Comparison of ENCODE assay signal across 23 cellular contexts in the genomic region with DNA sequence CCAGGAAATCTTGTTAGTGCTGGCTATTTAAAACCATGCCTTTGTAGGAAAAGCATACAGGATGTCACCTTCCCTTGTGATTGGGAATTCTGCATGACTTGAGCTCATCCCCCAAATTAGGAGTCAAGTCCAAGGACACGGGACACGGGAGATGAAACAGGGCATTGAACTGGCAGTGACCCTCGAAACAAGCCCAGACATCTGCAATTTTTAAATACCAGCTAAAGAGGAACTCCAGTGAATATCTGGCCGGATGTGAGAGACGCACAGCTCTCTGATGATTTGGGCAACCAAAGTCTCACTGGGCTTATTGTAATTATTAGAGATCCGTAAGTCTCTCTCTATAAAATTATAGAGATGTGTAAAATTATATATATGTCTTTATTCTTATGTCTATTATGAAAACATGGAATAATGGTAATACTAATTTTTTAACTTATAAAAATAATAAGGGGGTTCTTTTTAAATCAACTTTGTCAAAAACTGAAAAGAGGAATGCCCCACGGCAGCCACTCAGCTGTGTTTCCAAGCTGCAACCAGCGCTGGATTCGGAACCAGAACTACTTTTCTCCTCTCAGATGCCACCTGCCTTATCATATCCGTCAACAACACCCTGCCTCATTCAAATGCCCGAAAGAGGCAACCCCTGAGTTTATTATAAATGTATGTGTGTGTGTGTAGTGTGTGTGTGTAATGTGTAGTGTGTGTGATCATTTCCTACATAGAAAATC. TPM values are rescaled to one million over a fixed set of nuclear protein-coding genes. Genes with fewer than 3 reads are reported as not detected.
A peak's percentile ranks its signal among the peaks of the same experiment; 100 is the strongest.
DNase-seq lines count a peak whose midpoint lies in the region; ATAC-seq lines count a peak whose summit lies in the region.
"Had no signal": no experiment of that assay in that cellular context is flagged by ENCODE, and none has a peak within 500 bp of the region (broad histone marks: within the 10 kb centered on the region; RNA-seq: fewer than 3 reads in every experiment).

No MANE protein-coding gene starts in this region.

- no peaks in the 10 kb centered on the region for H3K27me3 Mint-ChIP-seq in activated naive CD4-positive, alpha-beta T cell treated with anti-CD3 and anti-CD28 coated beads for 36 hours (ENCODE audit: low read depth)
- H3K27me3 Mint-ChIP-seq: T-cell had no signal

- intact Hi-C loops in activated naive CD4-positive, alpha-beta T cell treated with anti-CD3 and anti-CD28 coated beads for 36 hours (cut with micrococcal nuclease): loop anchor here (1.0 to 10.0 kb wide), 4 partner anchors 20 to 606 kb away; partner anchors contain the start of gene UBASH3A

- CTCF ChIA-PET in activated naive CD4-positive, alpha-beta T cell treated with anti-CD3 and anti-CD28 coated beads for 36 hours (lab: Charles Lee): no interaction called here

- H3K27ac Mint-ChIP-seq in activated naive CD4-positive, alpha-beta T cell treated with anti-CD3 and anti-CD28 coated beads for 36 hours: peak overlapping the region; percentile 76
- H3K27ac Mint-ChIP-seq: T-cell had no signal

- peaks cover 0 to 44% (median 26%) of the 10 kb centered on the region in 5 donors for H3K36me3 ChIP-seq in subcutaneous abdominal adipose tissue (ENCODE audit: control insufficient read depth in 5 of 5, insufficient read depth in 5 of 5, low read length in 5 of 5)

- DNase-seq in activated naive CD4-positive, alpha-beta T cell treated with anti-CD3 and anti-CD28 coated beads for 36 hours: no peak
- no peak for DNase-seq in activated naive CD4-positive, alpha-beta T cell treated with Interleukin-2 at 50 U/mL for 16 hours
- peak; percentile 24 for DNase-seq in NOMO-1 treated with dmso at 0.1 percent for 144 hours (lab: John Stamatoyannopoulos, UW; ENCODE audit: unreplicated experiment)
- peak; percentile 29 for DNase-seq in globus pallidus (ENCODE audit: low spot score)
- DNase-seq: activated CD4-positive, CD25-positive, alpha-beta regulatory T cell; activated naive CD4-positive, alpha-beta T cell treated with anti-CD3 and anti-CD28 coated beads, Interleukin-2, amount 50 U/mL, for 16 hours; brain microvascular endothelial cell; Calu3; GF-D8; heart right ventricle; MG63; NCI-H2029 treated with DMSO at 0.1 percent for 48 hours; NCI-H526; pancreas; T-cell had no signal

- H3K36me3 Mint-ChIP-seq in activated naive CD4-positive, alpha-beta T cell treated with anti-CD3 and anti-CD28 coated beads for 36 hours (ENCODE audit: low read depth): peaks cover 2% of the 10 kb centered on the region

- no peaks in the 10 kb centered on the region for H3K9me3 Mint-ChIP-seq in activated naive CD4-positive, alpha-beta T cell treated with anti-CD3 and anti-CD28 coated beads for 36 hours
- H3K9me3 Mint-ChIP-seq: stimulated activated effector memory CD8-positive, alpha-beta T cell treated with anti-CD3 and anti-CD28 coated beads, Interleukin-12 subunit alpha, Interleukin-12 subunit beta, amount 100 ng/mL, for 72 hours; T-cell had no signal

- ATAC-seq in HG02981 (IDR thresholded peaks at IDR 0.05; ENCODE audit: unreplicated experiment): no peak
- no peak for ATAC-seq in GM21367 (IDR thresholded peaks at IDR 0.05; ENCODE audit: unreplicated experiment)
- ATAC-seq in HG02610 (IDR thresholded peaks at IDR 0.05; ENCODE audit: unreplicated experiment): no peak
- ATAC-seq: esophagus mucosa, pancreas, T-cell had no signal

- H3K9ac ChIP-seq in subcutaneous abdominal adipose tissue (ENCODE audit: low read length in 5 of 5): peak overlapping the region in 2 of 5 donors; percentile 4 to 45

- H3K4me1 Mint-ChIP-seq in activated naive CD4-positive, alpha-beta T cell treated with anti-CD3 and anti-CD28 coated beads for 36 hours (ENCODE audit: low read depth): peaks cover 49% of the 10 kb centered on the region

- H3K4me3 ChIP-seq in subcutaneous abdominal adipose tissue (ENCODE audit: low read depth in 1 of 5, low read length in 5 of 5): no peak overlapping the region
- H3K4me3 ChIP-seq: dorsolateral prefrontal cortex, heart right ventricle, MG63, pancreas, skin epidermis had no signal

- H3K4me1 ChIP-seq in subcutaneous abdominal adipose tissue (ENCODE audit: control insufficient read depth in 5 of 5, insufficient read depth in 5 of 5, low read length in 5 of 5): peaks cover 6 to 78% (median 63%) of the 10 kb centered on the region in 5 donors

- H3K4me3 Mint-ChIP-seq in activated naive CD4-positive, alpha-beta T cell treated with anti-CD3 and anti-CD28 coated beads for 36 hours: no peak overlapping the region
- H3K4me3 Mint-ChIP-seq: stimulated activated effector memory CD8-positive, alpha-beta T cell treated with anti-CD3 and anti-CD28 coated beads, Interleukin-12 subunit alpha, Interleukin-12 subunit beta, amount 100 ng/mL, for 72 hours; T-cell had no signal

- H3K27me3 ChIP-seq in subcutaneous abdominal adipose tissue (ENCODE audit: control insufficient read depth in 5 of 5, insufficient read depth in 4 of 5, low read length in 5 of 5): no peaks in the 10 kb centered on the region
- H3K27me3 ChIP-seq: brain microvascular endothelial cell, dorsolateral prefrontal cortex, heart right ventricle, MG63, pancreas had no signal

- peak overlapping the region; percentile 25 for H3K27ac ChIP-seq in subcutaneous abdominal adipose tissue (ENCODE audit: low read depth, low read length)
- H3K27ac ChIP-seq: brain microvascular endothelial cell, pancreas, skin epidermis had no signal

- no peaks in the 10 kb centered on the region for H3K9me3 ChIP-seq in subcutaneous abdominal adipose tissue (ENCODE audit: control insufficient read depth in 5 of 5, low read length in 5 of 5)
- H3K9me3 ChIP-seq: heart right ventricle, MG63, pancreas had no signal

RNA-seq across cellular contexts. Expression of gene C2CD2, which starts 32.6 kb away (rescaled TPM):
- total RNA-seq in activated naive CD4-positive, alpha-beta T cell treated with anti-CD3 and anti-CD28 coated beads for 36 hours: 1 to 10 TPM; 6.9 to 7.3 TPM

RNA-seq across cellular contexts. Expression of gene PRDM15, which starts 42.1 kb away (rescaled TPM):
- 1 to 10 TPM; 9.6 to 9.8 TPM for total RNA-seq in activated naive CD4-positive, alpha-beta T cell treated with anti-CD3 and anti-CD28 coated beads for 36 hours

Comparison
In these comparisons a context has a peak if more than half of its experiments do, and no peak if none do; other contexts are left out.
1. DNase-seq: peak in NOMO-1 treated with dmso at 0.1 percent for 144 hours (single experiment) and globus pallidus (single experiment); none in activated naive CD4-positive, alpha-beta T cell treated with anti-CD3 and anti-CD28 coated beads for 36 hours (single experiment) and activated naive CD4-positive, alpha-beta T cell treated with Interleukin-2 at 50 U/mL for 16 hours (single experiment).